In the genomic region with DNA sequence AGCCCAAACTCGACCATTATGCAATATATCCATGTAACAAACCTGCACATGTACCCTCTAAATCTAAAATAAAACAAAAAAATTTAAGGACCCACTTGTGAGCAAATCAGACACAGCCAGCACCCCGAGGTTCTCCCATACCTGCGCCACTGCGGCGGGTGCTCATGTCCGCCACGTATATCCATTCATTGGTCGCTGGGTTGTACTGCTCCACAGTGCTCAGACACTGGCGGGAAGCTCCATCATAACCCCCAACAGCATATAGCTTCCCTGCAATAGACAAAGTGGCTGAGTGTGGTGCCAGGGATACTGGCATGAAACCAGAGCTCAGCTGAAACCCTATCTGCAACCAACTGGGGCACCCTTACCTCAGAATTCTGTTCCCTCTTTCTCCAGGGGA, we compare ENCODE assay signal across 32 cellular contexts.
"Had no signal": no experiment of that assay in that cellular context is flagged by ENCODE, and none has a peak within 500 bp of the region (broad histone marks: within the 10 kb centered on the region; RNA-seq: fewer than 3 reads in every experiment).

No MANE protein-coding gene starts in this region.

- DNase-seq: activated B cell treated with CpG ODN at 0.5 μM for 24 hours; activated CD4-positive, alpha-beta memory T cell treated with anti-CD3 and anti-CD28 coated beads for 36 hours; activated CD4-positive, alpha-beta T cell treated with anti-CD3 and anti-CD28 coated beads for 48 hours; activated CD4-positive, alpha-beta T cell treated with anti-CD3 and anti-CD28 coated beads, Interleukin-2, amount 50 U/mL, for 1 hour; activated CD4-positive, alpha-beta T cell treated with anti-CD3 and anti-CD28 coated beads, Interleukin-2, amount 50 U/mL, for 4 hours; activated CD4-positive, CD25-positive, alpha-beta regulatory T cell treated with anti-CD3 and anti-CD28 coated beads, Interleukin-2, amount 50 U/mL, for 72 hours; activated CD8-positive, alpha-beta memory T cell treated with anti-CD3 and anti-CD28 coated beads, Interleukin-2, amount 50 U/mL, for 4 hours; activated effector memory CD4-positive, alpha-beta T cell treated with anti-CD3 and anti-CD28 coated beads, Interleukin-2, amount 50 U/mL, for 16 hours; activated gamma-delta T cell treated with Interleukin-2 at 50 U/mL for 16 hours; activated naive CD4-positive, alpha-beta T cell; activated naive CD4-positive, alpha-beta T cell treated with anti-CD3 and anti-CD28 coated beads for 36 hours; activated naive CD4-positive, alpha-beta T cell treated with anti-CD3 and anti-CD28 coated beads, Interleukin-2, amount 50 U/mL, for 16 hours; activated naive CD8-positive, alpha-beta T cell treated with anti-CD3 and anti-CD28 coated beads for 36 hours; activated T-cell treated with anti-CD3 and anti-CD28 coated beads for 4 hours; activated T-cell treated with anti-CD3 and anti-CD28 coated beads, Interleukin-2, amount 50 U/mL, for 1 hour; activated T-cell treated with anti-CD3 and anti-CD28 coated beads, Interleukin-2, amount 50 U/mL, for 4 hours; activated T-cell treated with anti-CD3 and anti-CD28 coated beads, Interleukin-2, amount 50 U/mL, for 72 hours; adrenal gland; amniotic stem cell; aorta; body of pancreas; brain microvascular endothelial cell; central memory CD4-positive, alpha-beta T cell; T-cell; T-helper 17 cell; T-helper 9 cell had no signal

- H3K4me3 ChIP-seq: adrenal gland, body of pancreas, breast epithelium had no signal

- H3K36me3 ChIP-seq: adrenal gland, brain microvascular endothelial cell, breast epithelium had no signal

- H3K27ac ChIP-seq: adrenal gland, body of pancreas, brain microvascular endothelial cell, breast epithelium, VCaP had no signal

- H3K27me3 Mint-ChIP-seq: activated B cell treated with CpG ODN at 0.5 μM for 24 hours; activated CD4-positive, alpha-beta memory T cell treated with anti-CD3 and anti-CD28 coated beads for 36 hours; activated naive CD8-positive, alpha-beta T cell treated with anti-CD3 and anti-CD28 coated beads for 36 hours; activated T-helper 17 cell treated with anti-CD3 and anti-CD28 coated beads, Interleukin-2, amount 50 U/mL, for 72 hours; T-cell; T-helper 17 cell had no signal

- ATAC-seq: activated naive CD4-positive, alpha-beta T cell treated with anti-CD3 and anti-CD28 coated beads, Interleukin-2, amount 50 U/mL, for 72 hours; activated T-cell treated with anti-CD3 and anti-CD28 coated beads, Interleukin-2, amount 50 U/mL, for 4 hours; activated T-cell treated with anti-CD3 and anti-CD28 coated beads, Interleukin-2, amount 50 U/mL, for 72 hours; activated T-helper 17 cell treated with anti-CD3 and anti-CD28 coated beads, Interleukin-2, amount 50 U/mL, for 72 hours; body of pancreas; T-cell; T-helper 17 cell had no signal

- H3K4me3 Mint-ChIP-seq: activated B cell treated with CpG ODN at 0.5 μM for 24 hours; activated CD4-positive, alpha-beta memory T cell treated with anti-CD3 and anti-CD28 coated beads for 36 hours; activated naive CD4-positive, alpha-beta T cell treated with anti-CD3 and anti-CD28 coated beads for 36 hours; activated naive CD8-positive, alpha-beta T cell treated with anti-CD3 and anti-CD28 coated beads for 36 hours; activated T-cell treated with anti-CD3 and anti-CD28 coated beads, Interleukin-2, amount 50 U/mL, for 4 hours; activated T-cell treated with anti-CD3 and anti-CD28 coated beads, Interleukin-2, amount 50 U/mL, for 72 hours; activated T-helper 1 cell treated with anti-CD3 and anti-CD28 coated beads, Interleukin-12 subunit alpha, Interleukin-12 subunit beta, Interleukin-2, Interleukin-4 antibody, amounts not matched to agents 30 ng/mL and 10 ng/mL and 1 ng/mL, durations not matched to agents 14 hours and 24 hours and 36 hours; activated T-helper 17 cell treated with anti-CD3 and anti-CD28 coated beads, Interleukin-2, amount 50 U/mL, for 72 hours; T-cell; T-helper 17 cell; T-helper 2 cell treated with Interferon-gamma antibody and Interleukin-4, amounts not matched to agents 5 μg/mL and 100 μg/mL, for 36 hours had no signal

- H3K9me3 Mint-ChIP-seq: activated B cell treated with CpG ODN at 0.5 μM for 24 hours; activated CD4-positive, alpha-beta memory T cell treated with anti-CD3 and anti-CD28 coated beads for 36 hours; activated naive CD4-positive, alpha-beta T cell treated with anti-CD3 and anti-CD28 coated beads for 36 hours; activated naive CD4-positive, alpha-beta T cell treated with anti-CD3 and anti-CD28 coated beads, Interleukin-2, amount 50 U/mL, for 72 hours; activated naive CD8-positive, alpha-beta T cell treated with anti-CD3 and anti-CD28 coated beads for 36 hours; activated T-cell treated with anti-CD3 and anti-CD28 coated beads, Interleukin-2, amount 50 U/mL, for 4 hours; activated T-cell treated with anti-CD3 and anti-CD28 coated beads, Interleukin-2, amount 50 U/mL, for 72 hours; activated T-helper 1 cell treated with anti-CD3 and anti-CD28 coated beads, Interleukin-12 subunit alpha, Interleukin-12 subunit beta, Interleukin-2, Interleukin-4 antibody, amounts not matched to agents 30 ng/mL and 10 ng/mL and 1 ng/mL, durations not matched to agents 14 hours and 24 hours and 36 hours; activated T-helper 17 cell treated with anti-CD3 and anti-CD28 coated beads, Interleukin-2, amount 50 U/mL, for 72 hours; T-cell; T-helper 2 cell treated with Interferon-gamma antibody and Interleukin-4, amounts not matched to agents 5 μg/mL and 100 μg/mL, for 36 hours had no signal

- H3K4me1 ChIP-seq: breast epithelium had no signal

- H3K4me1 Mint-ChIP-seq: activated B cell treated with CpG ODN at 0.5 μM for 24 hours; activated T-helper 17 cell treated with anti-CD3 and anti-CD28 coated beads, Interleukin-2, amount 50 U/mL, for 72 hours had no signal

- H3K27ac Mint-ChIP-seq: activated B cell treated with CpG ODN at 0.5 μM for 24 hours; activated CD4-positive, alpha-beta memory T cell treated with anti-CD3 and anti-CD28 coated beads for 36 hours; activated naive CD4-positive, alpha-beta T cell treated with anti-CD3 and anti-CD28 coated beads for 36 hours; activated naive CD4-positive, alpha-beta T cell treated with anti-CD3 and anti-CD28 coated beads, Interleukin-2, amount 50 U/mL, for 72 hours; activated naive CD8-positive, alpha-beta T cell treated with anti-CD3 and anti-CD28 coated beads for 36 hours; activated T-cell treated with anti-CD3 and anti-CD28 coated beads, Interleukin-2, amount 50 U/mL, for 72 hours; activated T-helper 1 cell treated with anti-CD3 and anti-CD28 coated beads, Interleukin-12 subunit alpha, Interleukin-12 subunit beta, Interleukin-2, Interleukin-4 antibody, amounts not matched to agents 30 ng/mL and 10 ng/mL and 1 ng/mL, durations not matched to agents 14 hours and 24 hours and 36 hours; activated T-helper 17 cell treated with anti-CD3 and anti-CD28 coated beads, Interleukin-2, amount 50 U/mL, for 72 hours; T-cell; T-helper 17 cell; T-helper 2 cell treated with Interferon-gamma antibody and Interleukin-4, amounts not matched to agents 5 μg/mL and 100 μg/mL, for 36 hours had no signal

- H3K9me3 ChIP-seq: adrenal gland, body of pancreas, breast epithelium had no signal

- H3K27me3 ChIP-seq: adrenal gland, body of pancreas, brain microvascular endothelial cell, breast epithelium had no signal
